8 cellular contexts compared by ENCODE assay signal in the genomic region with DNA sequence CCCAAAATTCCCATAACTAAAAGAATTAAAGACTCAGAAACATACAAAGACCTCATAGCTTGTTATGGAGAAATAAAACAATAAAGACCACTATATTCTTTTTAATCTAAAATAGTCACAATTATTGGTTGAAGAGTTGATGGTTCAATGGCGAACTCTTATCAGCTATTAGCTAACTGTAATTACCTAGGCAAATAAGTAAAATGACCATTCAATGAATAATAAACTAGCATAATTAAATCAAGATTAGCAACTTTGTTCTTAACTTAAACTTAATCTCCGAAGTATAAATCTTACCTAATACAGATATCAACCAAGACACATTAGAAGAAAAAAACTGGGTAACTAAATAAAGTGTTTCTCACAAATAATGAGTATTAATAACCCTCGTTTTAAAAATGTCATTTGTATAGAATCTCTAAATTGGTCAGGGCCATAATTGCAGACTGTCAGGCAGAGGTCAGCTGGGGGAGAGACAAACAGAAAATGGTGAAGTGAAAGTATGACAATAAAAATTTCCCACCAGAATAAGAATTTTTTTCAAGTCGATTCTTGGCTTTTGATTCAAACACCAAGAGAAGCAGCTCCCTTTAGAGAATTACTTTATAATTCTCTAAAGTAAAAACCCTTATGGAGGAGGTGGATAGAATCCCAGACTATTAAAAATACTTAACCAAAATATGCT. TPM values are rescaled to one million over a fixed set of nuclear protein-coding genes. Genes with fewer than 3 reads are reported as not detected.
DNase-seq lines count a peak whose midpoint lies in the region; ATAC-seq, FAIRE-seq and TF ChIP-seq lines count a peak whose summit lies in the region.

No MANE protein-coding gene starts in this region.

- H3K9me3 ChIP-seq in adipocyte (ENCODE audit: control insufficient read depth, low read length) (no peaks in the 10 kb centered on the region), right lobe of liver (no peaks in the 10 kb centered on the region)

- TF ChIP-seq POLR2A in right lobe of liver (IDR thresholded peaks at IDR 0.05), result no peak

- no peak for FAIRE-seq in frontal cortex (lab: Jason Lieb, UNC)

- no peaks in the 10 kb centered on the region for H3K27me3 Mint-ChIP-seq in activated naive CD4-positive, alpha-beta T cell treated with anti-CD3 and anti-CD28 coated beads, Interleukin-2, amount 50 U/mL, for 24 hours
- peaks cover 16% of the 10 kb centered on the region for H3K27me3 Mint-ChIP-seq in type B pancreatic cell

- peaks cover 19% of the 10 kb centered on the region for H3K4me1 Mint-ChIP-seq in activated naive CD4-positive, alpha-beta T cell treated with anti-CD3 and anti-CD28 coated beads, Interleukin-2, amount 50 U/mL, for 24 hours
- peaks cover 14% of the 10 kb centered on the region for H3K4me1 Mint-ChIP-seq in type B pancreatic cell (ENCODE audit: unreplicated experiment)

- H3K36me3 ChIP-seq in adipocyte (ENCODE audit: control insufficient read depth, insufficient read depth, low read length, severe bottlenecking) (peaks cover 28% of the 10 kb centered on the region), right lobe of liver (peaks cover 0 to 13% (median 5%) of the 10 kb centered on the region in 4 donors)

- H3K4me3 Mint-ChIP-seq in activated naive CD4-positive, alpha-beta T cell treated with anti-CD3 and anti-CD28 coated beads, Interleukin-2, amount 50 U/mL, for 24 hours, result peak overlapping the region; percentile 99
- peak overlapping the region; percentile 93 for H3K4me3 Mint-ChIP-seq in type B pancreatic cell

- ATAC-seq in right lobe of liver (no peak), HG02870 (IDR thresholded peaks at IDR 0.05; ENCODE audit: unreplicated experiment) (no peak), GM21390 (IDR thresholded peaks at IDR 0.05; ENCODE audit: unreplicated experiment) (no peak)

- peaks cover 32% of the 10 kb centered on the region for H3K4me1 ChIP-seq in adipocyte (ENCODE audit: control insufficient read depth, insufficient read depth, low read length)
- peaks cover 0 to 42% (median 13%) of the 10 kb centered on the region in 4 donors for H3K4me1 ChIP-seq in right lobe of liver

- intact Hi-C loops in right lobe of liver (cut with DNase I), result no loop called here

- H3K9me3 Mint-ChIP-seq in activated naive CD4-positive, alpha-beta T cell treated with anti-CD3 and anti-CD28 coated beads, Interleukin-2, amount 50 U/mL, for 24 hours, result no peaks in the 10 kb centered on the region
- no peaks in the 10 kb centered on the region for H3K9me3 Mint-ChIP-seq in type B pancreatic cell

- TF ChIP-seq CTCF in right lobe of liver (IDR thresholded peaks at IDR 0.05) (no peak), type B pancreatic cell (conservative IDR thresholded peaks at IDR 0.05) (no peak)

- H3K27me3 ChIP-seq in adipocyte (replicated peaks; ENCODE audit: control insufficient read depth, insufficient read depth, low read length) (no peaks in the 10 kb centered on the region), right lobe of liver (no peaks in the 10 kb centered on the region)

- WGBS in right lobe of liver (ENCODE audit: insufficient coverage, low coverage, low lambda C conversion rate, missing lambda C conversion rate), result 7% methylated on average over 4 of the region's 4 CpGs

- peak overlapping the region; percentile 81 to 96 (median 91) for H3K27ac ChIP-seq in right lobe of liver

- peak overlapping the region; percentile 99 for H3K27ac Mint-ChIP-seq in activated naive CD4-positive, alpha-beta T cell treated with anti-CD3 and anti-CD28 coated beads, Interleukin-2, amount 50 U/mL, for 24 hours
- no peak overlapping the region for H3K27ac Mint-ChIP-seq in type B pancreatic cell

- DNase-seq in activated naive CD4-positive, alpha-beta T cell (lab: John Stamatoyannopoulos, UW), result no peak
- DNase-seq in adipocyte (ENCODE audit: low read depth) (no peak), right lobe of liver (no peak), type B pancreatic cell (ENCODE audit: extremely low spot score, unreplicated experiment) (no peak), frontal cortex (ENCODE audit: low spot score in 2 of 2) (no peak)

- H3K36me3 Mint-ChIP-seq in activated naive CD4-positive, alpha-beta T cell treated with anti-CD3 and anti-CD28 coated beads, Interleukin-2, amount 50 U/mL, for 24 hours, result no peaks in the 10 kb centered on the region
- H3K36me3 Mint-ChIP-seq in type B pancreatic cell, result no peaks in the 10 kb centered on the region

- peak overlapping the region; percentile 92 for H3K9ac ChIP-seq in adipocyte (ENCODE audit: low read length)

- H3K4me3 ChIP-seq in adipocyte (ENCODE audit: low read length) (peak overlapping the region; percentile 89), right lobe of liver (peak overlapping the region; percentile 76 to 89 (median 84))

RNA-seq across cellular contexts. Expression of gene FKBP5, which starts 1.7 kb away (rescaled TPM):
- 100 to 1,000 TPM in 5 of 6 experiments, 10 to 100 TPM in 1; 36.1 to 387 (median 111) TPM for total RNA-seq in right lobe of liver
- total RNA-seq in type B pancreatic cell (ENCODE audit: low replicate concordance), result 2.0 and 12.5 TPM in 2 replicates
- total RNA-seq in frontal cortex, result 3.3 TPM

RNA-seq across cellular contexts. Expression of gene ARMC12, which starts 49.8 kb away (rescaled TPM):
- total RNA-seq in right lobe of liver, result 1 to 10 TPM in 3 of 6 experiments, under 1 TPM in 3; 0.22 to 4.4 (median 0.92) TPM
- total RNA-seq in type B pancreatic cell (ENCODE audit: low replicate concordance), result 0.26 and 1.8 TPM in 2 replicates
- total RNA-seq in frontal cortex, result 0.82 TPM
